Comparison of ENCODE assay signal across 1 cellular context in the genomic region with DNA sequence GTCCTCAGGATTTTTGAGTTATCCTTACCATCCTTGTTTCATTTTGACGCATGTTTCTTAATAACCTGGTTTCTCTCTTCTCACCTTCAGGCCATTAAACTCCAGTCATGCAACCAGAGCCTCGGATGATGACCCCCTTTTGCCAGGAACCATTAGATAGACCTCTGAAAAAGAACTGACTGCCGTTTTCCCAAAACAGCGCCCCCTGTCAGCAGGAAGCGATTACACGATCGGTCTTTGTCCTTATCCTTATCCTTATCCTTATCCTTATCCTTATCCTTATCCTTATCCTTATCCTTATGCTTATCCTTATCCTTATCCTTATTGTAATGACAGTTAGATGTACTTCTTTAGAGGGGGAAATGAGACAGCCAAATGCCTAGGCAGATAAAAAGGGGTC.
TF ChIP-seq lines count a peak whose summit lies in the region.

No MANE protein-coding gene starts in this region.

TF ChIP-seq in GM23338, 12 proteins besides CTCF, POLR2A, EP300 and RAD21 (continued from another document):
- TF ChIP-seq ZNF462 (CRISPR knock-in tag; IDR thresholded peaks at IDR 0.05) (no peak), EZH2phosphoT487 (IDR thresholded peaks at IDR 0.05; ENCODE audit: unreplicated experiment) (no peak), NANOG (IDR thresholded peaks at IDR 0.05; ENCODE audit: borderline replicate concordance) (no peak), ZNF114 (CRISPR knock-in tag; IDR thresholded peaks at IDR 0.05) (no peak), JUNB (IDR thresholded peaks at IDR 0.05; ENCODE audit: unreplicated experiment) (no peak), STAT1 (IDR thresholded peaks at IDR 0.05; ENCODE audit: unreplicated experiment) (no peak), ZNF331 (CRISPR knock-in tag; IDR thresholded peaks at IDR 0.05; ENCODE audit: low read depth) (no peak), REST (IDR thresholded peaks at IDR 0.05; ENCODE audit: unreplicated experiment) (no peak), EZH2 (IDR thresholded peaks at IDR 0.05; ENCODE audit: low read depth, unreplicated experiment) (no peak)
- TF ChIP-seq, protein P1, sequence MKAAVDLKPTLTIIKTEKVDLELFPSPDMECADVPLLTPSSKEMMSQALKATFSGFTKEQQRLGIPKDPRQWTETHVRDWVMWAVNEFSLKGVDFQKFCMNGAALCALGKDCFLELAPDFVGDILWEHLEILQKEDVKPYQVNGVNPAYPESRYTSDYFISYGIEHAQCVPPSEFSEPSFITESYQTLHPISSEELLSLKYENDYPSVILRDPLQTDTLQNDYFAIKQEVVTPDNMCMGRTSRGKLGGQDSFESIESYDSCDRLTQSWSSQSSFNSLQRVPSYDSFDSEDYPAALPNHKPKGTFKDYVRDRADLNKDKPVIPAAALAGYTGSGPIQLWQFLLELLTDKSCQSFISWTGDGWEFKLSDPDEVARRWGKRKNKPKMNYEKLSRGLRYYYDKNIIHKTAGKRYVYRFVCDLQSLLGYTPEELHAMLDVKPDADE (IDR thresholded peaks at IDR 0.05), result no peak
